In genomic region chr7:138645284-138645683, GRCh38 we compare ENCODE assay signal across 22 cellular contexts. TPM values are rescaled to one million over a fixed set of nuclear protein-coding genes. Genes with fewer than 3 reads are reported as not detected.
DNase-seq lines count a peak whose midpoint lies in the region; ATAC-seq, FAIRE-seq and TF ChIP-seq lines count a peak whose summit lies in the region.
"Had no signal": no experiment of that assay in that cellular context is flagged by ENCODE, and none has a peak within 500 bp of the region (broad histone marks: within the 10 kb centered on the region; RNA-seq: fewer than 3 reads in every experiment).

No MANE protein-coding gene starts in this region.

- POLR2A ChIA-PET in A549 (lab: Yijun Ruan, JAX), result no interaction called here

- CTCF ChIA-PET in A549 (lab: Yijun Ruan, JAX), result interaction anchor here (0.6 to 0.9 kb wide), 3 partner anchors 13 to 426 kb away, joined by 3 to 5 read pairs (median 4); no protein-coding TSS in a partner anchor

- H3K4me1 ChIP-seq in A549 (no peaks in the 10 kb centered on the region), endodermal cell (ENCODE audit: control insufficient read depth, insufficient read depth, low read length) (no peaks in the 10 kb centered on the region)
- H3K4me1 ChIP-seq: HAP-1, heart left ventricle had no signal

- H3K27ac Mint-ChIP-seq in endodermal cell, result no peak overlapping the region
- H3K27ac Mint-ChIP-seq: activated CD4-positive, alpha-beta T cell treated with anti-CD3 and anti-CD28 coated beads, Interleukin-2, amount 10 ng/mL, durations not matched to agents 7 days and 5 days; activated naive CD8-positive, alpha-beta T cell treated with anti-CD3 and anti-CD28 coated beads, Interleukin-2, amount 50 U/mL, for 24 hours; brain; CD8-positive, alpha-beta memory T cell had no signal

- H3K36me3 Mint-ChIP-seq in endodermal cell (ENCODE audit: low read depth), result no peaks in the 10 kb centered on the region
- H3K36me3 Mint-ChIP-seq: brain; CD8-positive, alpha-beta memory T cell had no signal

- TF ChIP-seq RAD21 in A549 (conservative IDR thresholded peaks at IDR 0.05 in 1 of 2, IDR thresholded peaks at IDR 0.05 in 1 of 2), result no peak; a peak in 1 of 5 replicates

- no peak overlapping the region for H3K4me2 ChIP-seq in A549

- no peaks in the 10 kb centered on the region for H3K36me3 ChIP-seq in endodermal cell (ENCODE audit: control insufficient read depth, insufficient read depth, low read length)
- H3K36me3 ChIP-seq: HAP-1, heart left ventricle, neutrophil had no signal

- no peaks in the 10 kb centered on the region for H3K27me3 ChIP-seq in endodermal cell (ENCODE audit: control insufficient read depth, insufficient read depth, low read length, poor library complexity, severe bottlenecking)
- H3K27me3 ChIP-seq: heart left ventricle, neutrophil had no signal

- no peak for TF ChIP-seq EP300 in A549 (IDR thresholded peaks at IDR 0.05)

- no peak for TF ChIP-seq POLR2A in A549 (IDR thresholded peaks at IDR 0.05; ENCODE audit: low read length)

- H3K27me3 Mint-ChIP-seq in endodermal cell (ENCODE audit: insufficient read depth), result no peaks in the 10 kb centered on the region
- H3K27me3 Mint-ChIP-seq: activated CD4-positive, alpha-beta T cell treated with anti-CD3 and anti-CD28 coated beads, Interleukin-2, amount 10 ng/mL, durations not matched to agents 7 days and 5 days; activated naive CD8-positive, alpha-beta T cell treated with anti-CD3 and anti-CD28 coated beads, Interleukin-2, amount 50 U/mL, for 24 hours; brain had no signal

- 76% methylated on average over 7 of the region's 7 CpGs for WGBS in A549 (ENCODE audit: missing lambda C conversion rate)
- WGBS in endodermal cell (ENCODE audit: insufficient coverage in 1 of 2, insufficient read length in 1 of 2), 2 experiments, result 92 to 98% methylated on average over 7 of the region's 7 CpGs

- H3K4me3 ChIP-seq in A549 (no peak overlapping the region), endodermal cell (ENCODE audit: low read length) (no peak overlapping the region)
- H3K4me3 ChIP-seq: HAP-1, heart left ventricle, lung had no signal

- peaks cover 2% of the 10 kb centered on the region for H3K9me3 Mint-ChIP-seq in endodermal cell
- H3K9me3 Mint-ChIP-seq: activated naive CD8-positive, alpha-beta T cell treated with anti-CD3 and anti-CD28 coated beads, Interleukin-2, amount 50 U/mL, for 24 hours had no signal

- H3K4me3 Mint-ChIP-seq in endodermal cell, result no peak overlapping the region
- H3K4me3 Mint-ChIP-seq: activated CD4-positive, alpha-beta T cell treated with anti-CD3 and anti-CD28 coated beads, Interleukin-2, amount 10 ng/mL, durations not matched to agents 7 days and 5 days; activated naive CD8-positive, alpha-beta T cell treated with anti-CD3 and anti-CD28 coated beads, Interleukin-2, amount 50 U/mL, for 24 hours; brain; CD8-positive, alpha-beta memory T cell had no signal

- TF ChIP-seq CTCF in A549 (IDR thresholded peaks at IDR 0.05), result no peak
- TF ChIP-seq CTCF in endodermal cell (conservative IDR thresholded peaks at IDR 0.05), result peak; percentile 72

- ATAC-seq in A549 (peak; percentile 62 to 66; a peak in 4 of 6 replicates), HG03469 (IDR thresholded peaks at IDR 0.05; ENCODE audit: unreplicated experiment) (no peak), HG02623 (IDR thresholded peaks at IDR 0.05; ENCODE audit: unreplicated experiment) (no peak)
- ATAC-seq: activated naive CD8-positive, alpha-beta T cell treated with anti-CD3 and anti-CD28 coated beads, Interleukin-2, amount 50 U/mL, for 24 hours; heart left ventricle had no signal

- FAIRE-seq in A549 (lab: Jason Lieb, UNC), result no peak
- FAIRE-seq: TTC549 had no signal

- no peak overlapping the region for H3K9ac ChIP-seq in endodermal cell (ENCODE audit: extremely low read depth, low read length, poor library complexity, severe bottlenecking)

- DNase-seq in A549 (ENCODE audit: low read depth in 1 of 2, low spot score in 1 of 2) (peak; percentile 17 to 19), ELR (ENCODE audit: low read depth) (peak; percentile 4), NCI-H69 (lab: John Stamatoyannopoulos, UW) (peak; percentile 18), endodermal cell (peak; percentile 78), GM19238 (ENCODE audit: insufficient read length, low spot score) (no peak)
- no peak for DNase-seq in activated effector memory CD4-positive, alpha-beta T cell treated with Interleukin-2 at 50 U/mL for 16 hours
- DNase-seq: activated CD4-positive, alpha-beta T cell treated with anti-CD3 and anti-CD28 coated beads, Interleukin-2, amount 10 ng/mL, durations not matched to agents 7 days and 5 days; activated CD8-positive, alpha-beta memory T cell treated with anti-CD3 and anti-CD28 coated beads, Interleukin-2, amount 50 U/mL, for 4 hours; activated naive CD8-positive, alpha-beta T cell treated with anti-CD3 and anti-CD28 coated beads, Interleukin-2, amount 50 U/mL, for 24 hours; CD8-positive, alpha-beta memory T cell; heart left ventricle; NCI-H1694; NCI-H345; trophoblast cell had no signal

- H3K27ac ChIP-seq in A549 (no peak overlapping the region), endodermal cell (ENCODE audit: low read depth, low read length) (no peak overlapping the region)
- H3K27ac ChIP-seq: heart left ventricle, neutrophil had no signal

- H3K9me3 ChIP-seq in A549 (no peaks in the 10 kb centered on the region), endodermal cell (ENCODE audit: control insufficient read depth, low read length) (no peaks in the 10 kb centered on the region)
- H3K9me3 ChIP-seq: HAP-1, heart left ventricle, neutrophil had no signal

- H3K4me1 Mint-ChIP-seq in endodermal cell, result no peaks in the 10 kb centered on the region
- H3K4me1 Mint-ChIP-seq: activated CD4-positive, alpha-beta T cell treated with anti-CD3 and anti-CD28 coated beads, Interleukin-2, amount 10 ng/mL, durations not matched to agents 7 days and 5 days; activated naive CD8-positive, alpha-beta T cell treated with anti-CD3 and anti-CD28 coated beads, Interleukin-2, amount 50 U/mL, for 24 hours; brain; CD8-positive, alpha-beta memory T cell had no signal

TF ChIP-seq in A549, 52 proteins besides CTCF, POLR2A, EP300 and RAD21 (continues in another document):
- no peak for TF ChIP-seq HOXB5 (CRISPR knock-in tag; IDR thresholded peaks at IDR 0.05)
- no peak for TF ChIP-seq REST (IDR thresholded peaks at IDR 0.05)
- no peak for TF ChIP-seq PBX3 (IDR thresholded peaks at IDR 0.05)
- TF ChIP-seq HEYL (CRISPR knock-in tag; IDR thresholded peaks at IDR 0.05), result no peak
- TF ChIP-seq MAX (IDR thresholded peaks at IDR 0.05), result no peak
- TF ChIP-seq MAZ (IDR thresholded peaks at IDR 0.05; ENCODE audit: borderline replicate concordance, low read depth, low read length), result no peak
- no peak for TF ChIP-seq KDM5A (IDR thresholded peaks at IDR 0.05)
- TF ChIP-seq BHLHE40 (IDR thresholded peaks at IDR 0.05; ENCODE audit: low read depth, low read length), result no peak
- TF ChIP-seq CHD4 (IDR thresholded peaks at IDR 0.05; ENCODE audit: borderline replicate concordance), result no peak
- no peak for TF ChIP-seq RNF2 (IDR thresholded peaks at IDR 0.05; ENCODE audit: borderline replicate concordance, low read depth)
- no peak for TF ChIP-seq CHD2 (IDR thresholded peaks at IDR 0.05; ENCODE audit: low read length, partially characterized antibody)
- TF ChIP-seq TP53 (CRISPR knock-in tag; IDR thresholded peaks at IDR 0.05), result no peak
- TF ChIP-seq CBX2 (IDR thresholded peaks at IDR 0.05; ENCODE audit: borderline replicate concordance, low read depth), result no peak

RNA-seq across cellular contexts. Expression of gene SVOPL, which starts 55.9 kb away (rescaled TPM):
- polyA plus RNA-seq in A549 (2011; rRNA removed) (0.05 and 0.21 TPM in 2 replicates), A549 (2017; fragmentation: RNase III; extraction: RNeasy Plus Mini Kit Qiagen cat#74134 plus additional on column Dnase treatment) (not detected in 3 replicates)
- polyA plus RNA-seq in A549 (2012; cell fraction: cytosol; rRNA removed), result not detected in 2 replicates
- polyA plus RNA-seq in A549 (2012; cell fraction: nucleus; rRNA removed), result not detected in 2 replicates
- 0.17 TPM in 1 of 2 replicates, not detected in the other for polyA minus RNA-seq in A549 (2011; rRNA and poly(A)+ RNA removed)
- under 1 TPM; 0.86 to 0.95 TPM for total RNA-seq in endodermal cell
- not detected for polyA plus RNA-seq in endodermal cell (2013, experiment 1 of 2)
- 0.79 TPM for polyA plus RNA-seq in endodermal cell (2013, experiment 2 of 2)
- total RNA-seq: CD8-positive, alpha-beta memory T cell; M059J had no signal
- polyA plus RNA-seq: CD8-positive, alpha-beta memory T cell; heart left ventricle had no signal

Comparison
In these comparisons a context has a peak if more than half of its experiments do, and no peak if none do; other contexts are left out.
1. ATAC-seq: peak in A549 (2 of 2); none in HG03469 (single experiment) and HG02623 (single experiment).
2. DNase-seq: peak in A549 (2 of 2), ELR (single experiment), NCI-H69 (single experiment) and endodermal cell (single experiment); none in activated effector memory CD4-positive, alpha-beta T cell treated with Interleukin-2 at 50 U/mL for 16 hours (single experiment) and GM19238 (single experiment).